Comparison of ENCODE assay signal across 1 cellular context in the genomic region with DNA sequence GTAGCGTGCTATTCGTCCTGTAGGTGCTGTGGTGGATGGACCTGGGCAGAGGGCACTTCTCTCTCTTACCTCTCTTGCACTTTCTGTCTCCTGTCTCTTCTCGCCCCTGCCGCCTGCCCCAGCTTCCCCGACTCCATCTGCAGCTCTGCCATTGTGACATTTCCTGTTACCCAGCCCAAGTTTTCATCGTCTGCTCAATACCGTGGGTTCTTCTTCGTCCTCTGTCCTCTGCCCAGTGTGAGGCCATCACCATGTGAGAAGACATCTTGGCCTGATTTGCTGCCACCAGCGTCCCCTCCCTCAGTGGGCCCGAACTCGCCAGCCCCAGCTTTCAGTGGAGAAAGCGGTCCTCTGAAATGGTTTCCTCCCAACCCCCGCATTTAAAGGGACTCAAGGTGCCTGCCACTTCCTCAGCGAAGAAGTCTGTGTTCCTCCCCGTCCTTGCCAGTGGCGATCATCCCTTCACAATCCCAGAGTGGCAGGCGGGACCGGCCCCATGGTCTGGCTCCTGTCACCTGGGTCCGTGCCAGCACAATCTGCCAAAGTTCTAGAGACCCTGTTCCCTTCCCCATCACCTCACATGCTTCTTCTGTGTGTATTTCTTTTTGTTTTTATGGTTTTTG.
TF ChIP-seq lines count a peak whose summit lies in the region.

No MANE protein-coding gene starts in this region.

TF ChIP-seq in K562, 482 proteins besides CTCF, POLR2A, EP300 and RAD21:
- TF ChIP-seq NFIC (IDR thresholded peaks at IDR 0.05) (0 out of 2 replicates have a peak, but pooled peaks have one; percentile 12), SPI1 (IDR thresholded peaks at IDR 0.05; ENCODE audit: borderline replicate concordance, low read depth, low read length) (peak; percentile 52; the same call in 1 of the 2 replicates), HDAC8 (tag; IDR thresholded peaks at IDR 0.05) (no peak)
